In genomic region chr3:50183755-50184154, GRCh38 we compare ENCODE assay signal across 32 cellular contexts. TPM values are rescaled to one million over a fixed set of nuclear protein-coding genes. Genes with fewer than 3 reads are reported as not detected.
"Had no signal": no experiment of that assay in that cellular context is flagged by ENCODE, and none has a peak within 500 bp of the region (broad histone marks: within the 10 kb centered on the region; RNA-seq: fewer than 3 reads in every experiment).

No MANE protein-coding gene starts in this region.

- H3K36me3 Mint-ChIP-seq: activated naive CD8-positive, alpha-beta T cell; natural killer cell had no signal

- H3K27me3 ChIP-seq: adrenal gland, ascending aorta, brain microvascular endothelial cell, foreskin keratinocyte, heart left ventricle, neutrophil, right lobe of liver, testis, transverse colon had no signal

- H3K4me3 Mint-ChIP-seq: activated naive CD8-positive, alpha-beta T cell; activated T-cell treated with anti-CD3 and anti-CD28 coated beads, Interleukin-2, amount 50 U/mL, for 72 hours; effector memory CD8-positive, alpha-beta T cell; natural killer cell had no signal

- H3K27ac ChIP-seq: adrenal gland, ascending aorta, brain microvascular endothelial cell, foreskin keratinocyte, heart left ventricle, left ventricle myocardium inferior, neutrophil, right lobe of liver, testis, transverse colon had no signal

- H3K27ac Mint-ChIP-seq: activated naive CD8-positive, alpha-beta T cell; activated T-cell treated with anti-CD3 and anti-CD28 coated beads, Interleukin-2, amount 50 U/mL, for 72 hours; effector memory CD8-positive, alpha-beta T cell; natural killer cell had no signal

- H3K27me3 Mint-ChIP-seq: activated naive CD8-positive, alpha-beta T cell had no signal

- H3K4me1 Mint-ChIP-seq: natural killer cell had no signal

- ATAC-seq: activated T-cell treated with anti-CD3 and anti-CD28 coated beads, Interleukin-2, amount 50 U/mL, for 72 hours; effector memory CD8-positive, alpha-beta T cell; foreskin keratinocyte; heart left ventricle; natural killer cell; stimulated activated naive CD8-positive, alpha-beta T cell treated with anti-CD3 and anti-CD28 coated beads, Interleukin-15, Interleukin-2, amounts not matched to agents 100 U/mL and 50 U/mL, for 24 hours had no signal

- H3K4me3 ChIP-seq: adrenal gland, ascending aorta, heart left ventricle, left ventricle myocardium inferior, lung, right lobe of liver, testis, transverse colon had no signal

- H3K9me3 ChIP-seq: adrenal gland, ascending aorta, heart left ventricle, left ventricle myocardium inferior, neutrophil, right lobe of liver, testis, transverse colon had no signal

- DNase-seq: activated CD4-positive, alpha-beta T cell treated with anti-CD3 and anti-CD28 coated beads for 4 hours; activated CD4-positive, alpha-beta T cell treated with anti-CD3 and anti-CD28 coated beads, Interleukin-2, amount 50 U/mL, for 4 hours; activated naive CD4-positive, alpha-beta T cell treated with Interleukin-2 at 50 U/mL for 16 hours; activated T-cell treated with anti-CD3 and anti-CD28 coated beads for 4 hours; activated T-cell treated with anti-CD3 and anti-CD28 coated beads, Interleukin-2, amount 50 U/mL, for 72 hours; adrenal gland; brain microvascular endothelial cell; caudate nucleus; cortex of kidney; effector memory CD8-positive, alpha-beta T cell; erythroblast; foreskin keratinocyte; left ventricle myocardium inferior; mesendoderm; natural killer cell; stimulated activated CD4-positive, alpha-beta T cell treated with anti-CD3 and anti-CD28 coated beads, Interleukin-2, amount 100 ng/mL, for 48 hours; stimulated activated naive CD8-positive, alpha-beta T cell treated with anti-CD3 and anti-CD28 coated beads, Interleukin-15, Interleukin-2, amounts not matched to agents 100 U/mL and 50 U/mL, for 24 hours; testis; transverse colon had no signal

- H3K36me3 ChIP-seq: adrenal gland, brain microvascular endothelial cell, neutrophil, right lobe of liver, transverse colon had no signal

- H3K9me3 Mint-ChIP-seq: activated T-cell treated with anti-CD3 and anti-CD28 coated beads, Interleukin-2, amount 50 U/mL, for 72 hours; effector memory CD8-positive, alpha-beta T cell; natural killer cell had no signal

- H3K4me1 ChIP-seq: adrenal gland, ascending aorta, foreskin keratinocyte, heart left ventricle, left ventricle myocardium inferior, testis had no signal

RNA-seq across cellular contexts. Expression of gene GNAT1, which starts 7.7 kb away (rescaled TPM):
- total RNA-seq: activated T-cell treated with anti-CD3 and anti-CD28 coated beads, Interleukin-2, amount 50 U/mL, for 72 hours; adrenal gland; chondrocyte; foreskin keratinocyte; left ventricle myocardium inferior; lung; mononuclear cell; natural killer cell; osteocyte; posterior vena cava; skeletal muscle tissue; T-helper 1 cell treated with Interleukin-12 subunit alpha and Interleukin-12 subunit beta and Interleukin-4 antibody, amounts not matched to agents 30 ng/mL and 1 ng/mL, for 36 hours; transverse colon; urinary bladder had no signal
- polyA plus RNA-seq: adrenal gland, foreskin keratinocyte, heart left ventricle, urinary bladder had no signal

RNA-seq across cellular contexts. Expression of gene SLC38A3, which starts 21.3 kb away (rescaled TPM):
- total RNA-seq: activated T-cell treated with anti-CD3 and anti-CD28 coated beads, Interleukin-2, amount 50 U/mL, for 72 hours; ascending aorta; foreskin keratinocyte; mononuclear cell; T-helper 1 cell treated with Interleukin-12 subunit alpha and Interleukin-12 subunit beta and Interleukin-4 antibody, amounts not matched to agents 30 ng/mL and 1 ng/mL, for 36 hours; transverse colon had no signal
